1 cellular context compared by ENCODE assay signal in genomic region chr1:180231506-180232420, GRCh38.
TF ChIP-seq lines count a peak whose summit lies in the region.

No MANE protein-coding gene starts in this region.

TF ChIP-seq in HEK293, 187 proteins besides CTCF, POLR2A, EP300 and RAD21 (continued from another document):
- TF ChIP-seq ZSCAN4 (tag by site-specific recombination; IDR thresholded peaks at IDR 0.05) = no peak
- TF ChIP-seq ZBTB10 (tag by site-specific recombination; IDR thresholded peaks at IDR 0.05) = 0 out of 2 replicates have a peak, but pooled peaks have one; percentile 53
- TF ChIP-seq ZNF140 (tag by site-specific recombination; IDR thresholded peaks at IDR 0.05) = 0 out of 2 replicates have a peak, but pooled peaks have one; percentile 1
- no peak; the same call in 1 of the 2 replicates for TF ChIP-seq SCRT2 (tag by site-specific recombination; IDR thresholded peaks at IDR 0.05)
- TF ChIP-seq ZNF791 (tag by site-specific recombination; IDR thresholded peaks at IDR 0.05) = no peak
- 0 out of 2 replicates have a peak, but pooled peaks have one; percentile 51 for TF ChIP-seq ZNF561 (tag by site-specific recombination; IDR thresholded peaks at IDR 0.05; ENCODE audit: borderline replicate concordance)
- TF ChIP-seq ZEB2 (tag by site-specific recombination; IDR thresholded peaks at IDR 0.05) = 0 out of 2 replicates have a peak, but pooled peaks have one; percentile 35
- TF ChIP-seq IKZF3 (tag by site-specific recombination; IDR thresholded peaks at IDR 0.05) = peak; percentile 41
- 0 out of 2 replicates have a peak, but pooled peaks have one; percentile 33 for TF ChIP-seq TCF7L2 (IDR thresholded peaks at IDR 0.05; ENCODE audit: borderline replicate concordance, low read depth, low read length)
- TF ChIP-seq SP2 (tag by site-specific recombination; IDR thresholded peaks at IDR 0.05) = peak; percentile 44
- TF ChIP-seq ZNF335 (tag by site-specific recombination; conservative IDR thresholded peaks at IDR 0.05) = peak; percentile 78
- TF ChIP-seq OSR2 (tag by site-specific recombination; IDR thresholded peaks at IDR 0.05) = peak; percentile 50
- 0 out of 2 replicates have a peak, but pooled peaks have one; percentile 26 for TF ChIP-seq ZNF692 (tag by site-specific recombination; IDR thresholded peaks at IDR 0.05)
- peak; percentile 74; the same call in 1 of the 2 replicates for TF ChIP-seq ZBTB8A (tag by site-specific recombination; IDR thresholded peaks at IDR 0.05)
- TF ChIP-seq ZBTB17 (tag by site-specific recombination; IDR thresholded peaks at IDR 0.05) = peak; percentile 38; the same call in 1 of the 2 replicates
